In the genomic region with DNA sequence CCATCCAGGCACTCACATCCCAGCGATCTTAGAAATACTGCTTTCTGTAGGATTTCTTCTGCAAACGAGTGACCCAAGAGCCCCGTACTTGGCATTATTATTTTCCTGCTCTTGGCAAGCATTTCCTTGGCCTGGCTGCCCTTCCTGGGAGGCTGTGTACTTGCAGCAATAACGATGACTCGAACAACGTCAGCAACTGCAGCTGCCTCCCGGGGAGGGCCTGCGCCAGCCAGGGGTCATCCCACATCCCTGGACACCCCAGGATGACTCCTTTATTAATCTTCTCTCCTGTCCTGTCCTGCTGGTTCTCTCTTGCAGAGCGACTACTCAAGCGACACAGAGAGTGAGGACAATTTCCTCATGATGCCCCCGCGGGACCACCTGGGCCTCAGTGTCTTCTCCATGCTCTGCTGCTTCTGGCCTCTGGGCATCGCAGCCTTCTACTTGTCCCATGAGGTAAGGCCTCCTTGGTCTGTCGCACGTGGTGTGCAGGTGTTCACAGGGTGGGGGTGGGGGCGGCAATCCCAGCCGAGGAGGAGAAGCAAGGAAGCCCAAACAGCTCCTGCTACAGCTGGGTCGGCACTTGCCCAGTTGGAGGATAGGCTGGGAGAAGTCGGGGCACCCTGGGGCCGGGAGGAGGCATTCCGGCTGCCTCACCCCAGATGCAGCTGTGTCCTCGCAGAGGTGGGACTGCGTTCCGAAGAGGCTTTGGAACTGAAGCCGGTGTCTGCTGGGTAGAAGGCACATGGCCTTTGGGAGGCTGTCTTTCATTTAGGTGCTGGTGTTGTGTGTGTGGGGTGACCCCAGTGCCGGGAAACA, we compare ENCODE assay signal across 18 cellular contexts.
DNase-seq lines count a peak whose midpoint lies in the region; ATAC-seq and TF ChIP-seq lines count a peak whose summit lies in the region.
"Had no signal": no experiment of that assay in that cellular context is flagged by ENCODE, and none has a peak within 500 bp of the region (broad histone marks: within the 10 kb centered on the region; RNA-seq: fewer than 3 reads in every experiment).

No MANE protein-coding gene starts in this region.

- H3K4me3 Mint-ChIP-seq in CD4-positive, alpha-beta memory T cell, result no peak overlapping the region
- H3K4me3 Mint-ChIP-seq: natural killer cell had no signal

- DNase-seq in GM03348 (ENCODE audit: low spot score), result peak; percentile 48
- peak; percentile 34 for DNase-seq in PC-3
- DNase-seq in fibroblast of the aortic adventitia (ENCODE audit: low read depth), result peak; percentile 73
- DNase-seq in retina, result peak; percentile 12
- no peak for DNase-seq in DMS 273 (lab: John Stamatoyannopoulos, UW; ENCODE audit: unreplicated experiment)
- DNase-seq in upper lobe of right lung, result no peak
- DNase-seq in prostate gland (ENCODE audit: low spot score), result no peak
- no peak for DNase-seq in CD4-positive, alpha-beta memory T cell
- DNase-seq: activated naive CD4-positive, alpha-beta T cell treated with anti-CD3 and anti-CD28 coated beads, Interleukin-2, amount 50 U/mL, for 16 hours; cortex of kidney; foreskin keratinocyte; natural killer cell; NCI-H1694; NCI-H82; small intestine had no signal

- peaks cover 0 to 2% (median 0%) of the 10 kb centered on the region in 8 donors for H3K9me3 Mint-ChIP-seq in CD4-positive, alpha-beta memory T cell
- H3K9me3 Mint-ChIP-seq: natural killer cell had no signal

- H3K36me3 ChIP-seq in PC-3 (ENCODE audit: low read depth, low read length) (no peaks in the 10 kb centered on the region), upper lobe of right lung (no peaks in the 10 kb centered on the region), prostate gland (no peaks in the 10 kb centered on the region)
- no peaks in the 10 kb centered on the region for H3K36me3 ChIP-seq in CD4-positive, alpha-beta memory T cell (ENCODE audit: insufficient read depth, low read length)
- H3K36me3 ChIP-seq: SJSA1 had no signal

- BruUV-seq in PC-3 (replicated peaks; lab: Mats Ljungman, UMichigan), result no TSS peak

- H3K9me2 ChIP-seq in PC-3 (replicated peaks; ENCODE audit: low read length), result no peaks in the 10 kb centered on the region

- intact Hi-C loops in PC-3 (cut with micrococcal nuclease) (no loop called here), upper lobe of right lung (cut with DNase I) (no loop called here), prostate gland (cut with DNase I) (no loop called here)
- intact Hi-C loops in CD4-positive, alpha-beta memory T cell (cut with micrococcal nuclease), result no loop called here

- no peak for ATAC-seq in PC-3
- no peak for ATAC-seq in upper lobe of right lung
- ATAC-seq: foreskin keratinocyte, natural killer cell had no signal

- H3K79me2 ChIP-seq in PC-3 (ENCODE audit: low read length), result no peaks in the 10 kb centered on the region

- no peaks in the 10 kb centered on the region for H4K20me1 ChIP-seq in PC-3 (ENCODE audit: low read length)

- H2AFZ ChIP-seq in PC-3 (ENCODE audit: low read length), result no peak overlapping the region

- no peaks in the 10 kb centered on the region for H3K4me1 ChIP-seq in PC-3 (ENCODE audit: insufficient read depth, low read length)
- no peaks in the 10 kb centered on the region for H3K4me1 ChIP-seq in upper lobe of right lung
- no peaks in the 10 kb centered on the region for H3K4me1 ChIP-seq in prostate gland (replicated peaks)
- no peaks in the 10 kb centered on the region for H3K4me1 ChIP-seq in CD4-positive, alpha-beta memory T cell (ENCODE audit: insufficient read depth, low read length)
- H3K4me1 ChIP-seq: foreskin keratinocyte, SJSA1 had no signal

- POLR2A ChIA-PET in PC-3 (lab: Charles Lee; ENCODE audit: unreplicated experiment), result no interaction called here
- POLR2A ChIA-PET in CD4-positive, alpha-beta memory T cell (lab: Charles Lee; ENCODE audit: partially characterized antibody), result no interaction called here

- H3F3A ChIP-seq in PC-3 (ENCODE audit: low read length, unreplicated experiment), result no peaks in the 10 kb centered on the region

- no peaks in the 10 kb centered on the region for H3K4me1 Mint-ChIP-seq in CD4-positive, alpha-beta memory T cell
- H3K4me1 Mint-ChIP-seq: natural killer cell had no signal

- H3K9ac ChIP-seq in PC-3 (ENCODE audit: low read length), result no peak overlapping the region
- H3K9ac ChIP-seq: KMS-11 had no signal

- TF ChIP-seq CTCF in PC-3 (conservative IDR thresholded peaks at IDR 0.05; ENCODE audit: low read depth, low read length), result no peak
- TF ChIP-seq CTCF in fibroblast of the aortic adventitia (IDR thresholded peaks at IDR 0.05; ENCODE audit: insufficient read depth, low read length), result no peak
- TF ChIP-seq CTCF in upper lobe of right lung (IDR thresholded peaks at IDR 0.05), result no peak
- no peak for TF ChIP-seq CTCF in prostate gland (IDR thresholded peaks at IDR 0.05)

- H3K27me3 ChIP-seq in PC-3 (ENCODE audit: low read length) (peaks cover 94% of the 10 kb centered on the region), upper lobe of right lung (no peaks in the 10 kb centered on the region), prostate gland (replicated peaks; ENCODE audit: insufficient read depth) (no peaks in the 10 kb centered on the region)
- no peaks in the 10 kb centered on the region for H3K27me3 ChIP-seq in CD4-positive, alpha-beta memory T cell (ENCODE audit: insufficient read depth, low read length)
- H3K27me3 ChIP-seq: foreskin keratinocyte, SJSA1 had no signal

- no peak overlapping the region for H3K27ac Mint-ChIP-seq in CD4-positive, alpha-beta memory T cell
- H3K27ac Mint-ChIP-seq: natural killer cell had no signal

- no peak overlapping the region for H3K4me2 ChIP-seq in PC-3 (ENCODE audit: low read length)
- H3K4me2 ChIP-seq: KMS-11 had no signal

- no peak for TF ChIP-seq POLR2A in prostate gland (IDR thresholded peaks at IDR 0.05)

- H3K36me3 Mint-ChIP-seq in CD4-positive, alpha-beta memory T cell, result no peaks in the 10 kb centered on the region
- H3K36me3 Mint-ChIP-seq: natural killer cell had no signal

- H3K27ac ChIP-seq in PC-3 (ENCODE audit: low read length), result no peak overlapping the region
- H3K27ac ChIP-seq in upper lobe of right lung, result no peak overlapping the region
- H3K27ac ChIP-seq in prostate gland, result no peak overlapping the region
- no peak overlapping the region for H3K27ac ChIP-seq in CD4-positive, alpha-beta memory T cell (ENCODE audit: low read depth, low read length)
- H3K27ac ChIP-seq: foreskin keratinocyte, KMS-11, SJSA1, VCaP had no signal

- H3K4me3 ChIP-seq in PC-3 (ENCODE audit: low read length) (no peak overlapping the region), fibroblast of the aortic adventitia (ENCODE audit: low read depth, low read length) (no peak overlapping the region), upper lobe of right lung (no peak overlapping the region), prostate gland (no peak overlapping the region)
- no peak overlapping the region for H3K4me3 ChIP-seq in CD4-positive, alpha-beta memory T cell (ENCODE audit: low read length in 2 of 2)
- H3K4me3 ChIP-seq: SJSA1 had no signal

- H3K9me3 ChIP-seq in PC-3 (ENCODE audit: low read length) (no peaks in the 10 kb centered on the region), upper lobe of right lung (no peaks in the 10 kb centered on the region), prostate gland (no peaks in the 10 kb centered on the region)
- H3K9me3 ChIP-seq in CD4-positive, alpha-beta memory T cell (ENCODE audit: control insufficient read depth in 1 of 2, low read length in 2 of 2), result no peaks in the 10 kb centered on the region
- H3K9me3 ChIP-seq: SJSA1 had no signal

- CTCF ChIA-PET in PC-3 (lab: Charles Lee), result no interaction called here
- CTCF ChIA-PET in CD4-positive, alpha-beta memory T cell (lab: Charles Lee; ENCODE audit: partially characterized antibody), result no interaction called here

- peaks cover 1 to 6% of the 10 kb centered on the region in 2 donors for H3K27me3 Mint-ChIP-seq in CD4-positive, alpha-beta memory T cell

- WGBS in prostate gland, result 78% methylated on average over 26 of the region's 26 CpGs

Comparison
In these comparisons a context has a peak if more than half of its experiments do, and no peak if none do; other contexts are left out.
1. DNase-seq: peak in GM03348 (single experiment), PC-3 (single experiment), fibroblast of the aortic adventitia (single experiment) and retina (single experiment); none in DMS 273 (single experiment), upper lobe of right lung (single experiment), prostate gland (single experiment) and CD4-positive, alpha-beta memory T cell (0 of 5).